23 cellular contexts compared by ENCODE assay signal in the genomic region with DNA sequence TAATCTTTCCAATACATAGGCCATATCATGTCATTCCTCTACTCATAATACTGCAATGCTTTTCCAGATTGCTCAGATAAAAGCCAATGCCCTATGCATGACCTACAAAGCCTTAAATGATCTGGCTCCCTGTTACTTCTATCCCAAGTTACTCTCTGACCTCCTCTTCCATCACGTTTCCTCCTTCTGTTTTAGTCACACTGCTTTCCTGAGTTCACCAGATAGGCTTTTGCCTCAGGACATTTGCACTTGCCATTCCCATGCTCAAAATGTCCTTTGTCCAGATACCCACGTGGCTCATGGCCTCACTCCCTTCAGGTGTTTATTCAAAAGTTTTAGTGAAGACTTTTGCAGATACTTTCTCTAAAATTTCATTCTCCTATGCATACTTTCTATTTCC.
"Had no signal": no experiment of that assay in that cellular context is flagged by ENCODE, and none has a peak within 500 bp of the region (broad histone marks: within the 10 kb centered on the region; RNA-seq: fewer than 3 reads in every experiment).

No MANE protein-coding gene starts in this region.

- DNase-seq: colonic mucosa; cortex of kidney; effector CD8-positive, alpha-beta T cell; effector memory CD8-positive, alpha-beta T cell; foreskin keratinocyte; heart left ventricle; hypothalamus; immature natural killer cell; islet precursor cell; kidney; kidney glomerular epithelial cell; left lung; left ventricle myocardium superior; lower lobe of right lung; mesendoderm; midbrain; naive thymus-derived CD4-positive, alpha-beta T cell had no signal

- H3K27me3 ChIP-seq: colonic mucosa, esophagus muscularis mucosa, foreskin keratinocyte, gastroesophageal sphincter, heart left ventricle, hepatocyte, left lung had no signal

- H3K4me3 ChIP-seq: colonic mucosa, esophagus muscularis mucosa, gastroesophageal sphincter, heart left ventricle, hepatocyte, left lung, lower lobe of right lung had no signal

- H3K27ac ChIP-seq: colonic mucosa, esophagus muscularis mucosa, foreskin keratinocyte, gastroesophageal sphincter, heart left ventricle, left lung, lower lobe of right lung had no signal

- H3K27ac Mint-ChIP-seq: dendritic cell treated with granulocyte-macrophage colony-stimulating factor and Interleukin-4, amounts not matched to agents 40 ng/mL and 50 ng/mL, for 4 days; effector memory CD8-positive, alpha-beta T cell; immature natural killer cell; naive thymus-derived CD4-positive, alpha-beta T cell had no signal

- H3K36me3 ChIP-seq: colonic mucosa, esophagus muscularis mucosa, gastroesophageal sphincter, heart left ventricle, left lung, lower lobe of right lung had no signal

- H2AFZ ChIP-seq: hepatocyte had no signal

- H3K79me2 ChIP-seq: hepatocyte had no signal

- H3K4me1 Mint-ChIP-seq: immature natural killer cell; naive thymus-derived CD4-positive, alpha-beta T cell had no signal

- H3K27me3 Mint-ChIP-seq: dendritic cell treated with granulocyte-macrophage colony-stimulating factor and Interleukin-4, amounts not matched to agents 40 ng/mL and 50 ng/mL, for 4 days; effector memory CD8-positive, alpha-beta T cell had no signal

- H3K9me3 ChIP-seq: colonic mucosa, lower lobe of right lung had no signal

- H3K36me3 Mint-ChIP-seq: immature natural killer cell; naive thymus-derived CD4-positive, alpha-beta T cell had no signal

- FAIRE-seq: endothelial cell of umbilical vein, frontal cortex, kidney had no signal

- ATAC-seq: effector memory CD8-positive, alpha-beta T cell; foreskin keratinocyte; gastroesophageal sphincter; heart left ventricle; left lung; left ventricle myocardium superior; lower lobe of right lung; naive thymus-derived CD4-positive, alpha-beta T cell had no signal

- H3K4me2 ChIP-seq: hepatocyte had no signal

- H3K4me3 Mint-ChIP-seq: dendritic cell treated with granulocyte-macrophage colony-stimulating factor and Interleukin-4, amounts not matched to agents 40 ng/mL and 50 ng/mL, for 4 days; effector memory CD8-positive, alpha-beta T cell; immature natural killer cell; naive thymus-derived CD4-positive, alpha-beta T cell had no signal

- H3K4me1 ChIP-seq: colonic mucosa, foreskin keratinocyte, gastroesophageal sphincter, left lung, lower lobe of right lung had no signal
